In the genomic region with DNA sequence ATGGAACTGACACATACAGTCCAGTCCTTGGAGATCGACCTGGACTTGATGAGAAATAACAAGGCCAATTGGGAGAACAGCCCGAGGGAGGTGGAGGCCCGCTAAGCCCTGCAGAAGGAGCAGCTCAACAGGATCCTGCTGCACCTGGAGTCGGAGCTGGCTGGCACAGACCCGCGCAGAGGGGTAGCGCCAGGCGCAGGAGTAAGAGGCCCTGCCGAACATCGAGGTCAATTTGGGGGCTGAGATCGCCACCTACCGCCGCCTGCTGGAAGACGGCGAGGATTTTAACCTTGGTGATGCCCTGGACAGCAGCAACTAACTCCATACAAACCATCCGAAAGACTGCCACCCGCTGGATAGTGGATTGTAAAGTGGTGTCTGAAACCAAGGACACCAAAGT, we compare ENCODE assay signal across 12 cellular contexts.
DNase-seq lines count a peak whose midpoint lies in the region; ATAC-seq and TF ChIP-seq lines count a peak whose summit lies in the region.
"Had no signal": no experiment of that assay in that cellular context is flagged by ENCODE, and none has a peak within 500 bp of the region (broad histone marks: within the 10 kb centered on the region; RNA-seq: fewer than 3 reads in every experiment).

No MANE protein-coding gene starts in this region.

- POLR2A ChIA-PET in activated CD8-positive, alpha-beta T cell treated with anti-CD3 and anti-CD28 coated beads for 36 hours (lab: Charles Lee) = no interaction called here
- POLR2A ChIA-PET in activated CD8-positive, alpha-beta T cell treated with anti-CD3 and anti-CD28 coated beads, Interleukin-2, amount 10 ng/mL, durations not matched to agents 7 days and 5 days (lab: Charles Lee) = no interaction called here

- no peak overlapping the region for H3K4me3 Mint-ChIP-seq in activated CD8-positive, alpha-beta T cell treated with anti-CD3 and anti-CD28 coated beads for 36 hours
- H3K4me3 Mint-ChIP-seq in activated CD8-positive, alpha-beta T cell treated with anti-CD3 and anti-CD28 coated beads, Interleukin-2, amount 10 ng/mL, durations not matched to agents 7 days and 5 days = no peak overlapping the region
- H3K4me3 Mint-ChIP-seq in neural crest cell = no peak overlapping the region
- H3K4me3 Mint-ChIP-seq: activated CD4-positive, alpha-beta T cell treated with anti-CD3 and anti-CD28 coated beads, Interleukin-2, amount 10 ng/mL, durations not matched to agents 24 days and 14 days; activated T-helper 1 cell treated with anti-CD3 and anti-CD28 coated beads, Interleukin-12 subunit alpha, Interleukin-12 subunit beta, Interleukin-2, Interleukin-4 antibody, amounts not matched to agents 30 ng/mL and 10 ng/mL and 1 ng/mL, durations not matched to agents 14 hours and 24 hours and 36 hours had no signal

- no peaks in the 10 kb centered on the region for H3K36me3 Mint-ChIP-seq in activated CD8-positive, alpha-beta T cell treated with anti-CD3 and anti-CD28 coated beads for 36 hours (ENCODE audit: low read depth)
- H3K36me3 Mint-ChIP-seq in activated CD8-positive, alpha-beta T cell treated with anti-CD3 and anti-CD28 coated beads, Interleukin-2, amount 10 ng/mL, durations not matched to agents 7 days and 5 days (ENCODE audit: low read depth) = no peaks in the 10 kb centered on the region
- H3K36me3 Mint-ChIP-seq in neural crest cell (ENCODE audit: low read depth) = peaks cover 4% of the 10 kb centered on the region
- no peaks in the 10 kb centered on the region for H3K36me3 Mint-ChIP-seq in activated naive CD4-positive, alpha-beta T cell treated with anti-CD3 and anti-CD28 coated beads, Interleukin-2, amount 50 U/mL, for 72 hours

- no peaks in the 10 kb centered on the region for H3K27me3 Mint-ChIP-seq in activated CD8-positive, alpha-beta T cell treated with anti-CD3 and anti-CD28 coated beads for 36 hours
- H3K27me3 Mint-ChIP-seq in activated CD8-positive, alpha-beta T cell treated with anti-CD3 and anti-CD28 coated beads, Interleukin-2, amount 10 ng/mL, durations not matched to agents 7 days and 5 days (ENCODE audit: low read depth) = no peaks in the 10 kb centered on the region
- H3K27me3 Mint-ChIP-seq in neural crest cell (ENCODE audit: low read depth) = no peaks in the 10 kb centered on the region
- H3K27me3 Mint-ChIP-seq: activated CD4-positive, alpha-beta T cell treated with anti-CD3 and anti-CD28 coated beads, Interleukin-2, amount 10 ng/mL, durations not matched to agents 24 days and 14 days had no signal

- intact Hi-C loops in activated CD8-positive, alpha-beta T cell treated with anti-CD3 and anti-CD28 coated beads for 36 hours (cut with micrococcal nuclease) = no loop called here

- no peak for TF ChIP-seq CTCF in activated CD8-positive, alpha-beta T cell treated with anti-CD3 and anti-CD28 coated beads for 36 hours (IDR thresholded peaks at IDR 0.05)
- no peak for TF ChIP-seq CTCF in epithelial cell of esophagus (IDR thresholded peaks at IDR 0.05; ENCODE audit: insufficient read depth, low read depth, low read length, missing control alignments)
- TF ChIP-seq CTCF in neural crest cell (conservative IDR thresholded peaks at IDR 0.05) = peak; percentile 16

- no peak for ATAC-seq in activated CD8-positive, alpha-beta T cell treated with anti-CD3 and anti-CD28 coated beads for 36 hours
- ATAC-seq in activated CD8-positive, alpha-beta T cell treated with anti-CD3 and anti-CD28 coated beads, Interleukin-2, amount 10 ng/mL, durations not matched to agents 7 days and 5 days = no peak
- ATAC-seq in activated naive CD4-positive, alpha-beta T cell treated with anti-CD3 and anti-CD28 coated beads, Interleukin-2, amount 50 U/mL, for 72 hours = no peak
- ATAC-seq in HG03139 (IDR thresholded peaks at IDR 0.05; ENCODE audit: unreplicated experiment) = no peak
- ATAC-seq: psoas muscle had no signal

- peak; percentile 4 for DNase-seq in activated CD8-positive, alpha-beta T cell treated with anti-CD3 and anti-CD28 coated beads for 36 hours
- no peak for DNase-seq in activated CD8-positive, alpha-beta T cell treated with anti-CD3 and anti-CD28 coated beads, Interleukin-2, amount 10 ng/mL, durations not matched to agents 7 days and 5 days
- DNase-seq in M059J (ENCODE audit: low read depth) (peak; percentile 10), epithelial cell of esophagus (ENCODE audit: low read depth) (peak; percentile 10), neural crest cell (ENCODE audit: low read depth, low spot score) (no peak), NCI-H2171 (lab: John Stamatoyannopoulos, UW) (no peak)
- no peak for DNase-seq in activated naive CD4-positive, alpha-beta T cell treated with anti-CD3 and anti-CD28 coated beads, Interleukin-2, amount 50 U/mL, for 72 hours (ENCODE audit: low spot score in 2 of 2)
- DNase-seq: activated CD4-positive, alpha-beta T cell treated with anti-CD3 and anti-CD28 coated beads, Interleukin-2, amount 10 ng/mL, durations not matched to agents 24 days and 14 days had no signal

- H3K4me3 ChIP-seq in epithelial cell of esophagus (ENCODE audit: low read length) = no peak overlapping the region
- H3K4me3 ChIP-seq: ascending aorta, psoas muscle had no signal

- CTCF ChIA-PET in activated CD8-positive, alpha-beta T cell treated with anti-CD3 and anti-CD28 coated beads for 36 hours (lab: Charles Lee) = no interaction called here
- CTCF ChIA-PET in activated CD8-positive, alpha-beta T cell treated with anti-CD3 and anti-CD28 coated beads, Interleukin-2, amount 10 ng/mL, durations not matched to agents 7 days and 5 days (lab: Charles Lee) = no interaction called here

- no peak overlapping the region for H3K27ac Mint-ChIP-seq in activated CD8-positive, alpha-beta T cell treated with anti-CD3 and anti-CD28 coated beads for 36 hours
- H3K27ac Mint-ChIP-seq in activated CD8-positive, alpha-beta T cell treated with anti-CD3 and anti-CD28 coated beads, Interleukin-2, amount 10 ng/mL, durations not matched to agents 7 days and 5 days = no peak overlapping the region
- H3K27ac Mint-ChIP-seq in neural crest cell (ENCODE audit: unreplicated experiment) = no peak overlapping the region
- H3K27ac Mint-ChIP-seq in activated naive CD4-positive, alpha-beta T cell treated with anti-CD3 and anti-CD28 coated beads, Interleukin-2, amount 50 U/mL, for 72 hours = peak overlapping the region in 1 of 2 donors; percentile 65
- H3K27ac Mint-ChIP-seq: activated CD4-positive, alpha-beta T cell treated with anti-CD3 and anti-CD28 coated beads, Interleukin-2, amount 10 ng/mL, durations not matched to agents 24 days and 14 days; activated T-helper 1 cell treated with anti-CD3 and anti-CD28 coated beads, Interleukin-12 subunit alpha, Interleukin-12 subunit beta, Interleukin-2, Interleukin-4 antibody, amounts not matched to agents 30 ng/mL and 10 ng/mL and 1 ng/mL, durations not matched to agents 14 hours and 24 hours and 36 hours had no signal

- H3K4me1 Mint-ChIP-seq in activated CD8-positive, alpha-beta T cell treated with anti-CD3 and anti-CD28 coated beads for 36 hours (ENCODE audit: low read depth) = no peaks in the 10 kb centered on the region
- H3K4me1 Mint-ChIP-seq in activated CD8-positive, alpha-beta T cell treated with anti-CD3 and anti-CD28 coated beads, Interleukin-2, amount 10 ng/mL, durations not matched to agents 7 days and 5 days (ENCODE audit: low read depth) = no peaks in the 10 kb centered on the region
- no peaks in the 10 kb centered on the region for H3K4me1 Mint-ChIP-seq in neural crest cell
- H3K4me1 Mint-ChIP-seq: activated CD4-positive, alpha-beta T cell treated with anti-CD3 and anti-CD28 coated beads, Interleukin-2, amount 10 ng/mL, durations not matched to agents 24 days and 14 days had no signal

- no peaks in the 10 kb centered on the region for H3K9me3 Mint-ChIP-seq in activated CD8-positive, alpha-beta T cell treated with anti-CD3 and anti-CD28 coated beads for 36 hours
- H3K9me3 Mint-ChIP-seq in activated CD8-positive, alpha-beta T cell treated with anti-CD3 and anti-CD28 coated beads, Interleukin-2, amount 10 ng/mL, durations not matched to agents 7 days and 5 days (ENCODE audit: insufficient read depth) = no peaks in the 10 kb centered on the region
- H3K9me3 Mint-ChIP-seq in neural crest cell = peaks cover 5% of the 10 kb centered on the region
- peaks cover 0 to 7% of the 10 kb centered on the region in 2 donors for H3K9me3 Mint-ChIP-seq in activated naive CD4-positive, alpha-beta T cell treated with anti-CD3 and anti-CD28 coated beads, Interleukin-2, amount 50 U/mL, for 72 hours
- H3K9me3 Mint-ChIP-seq: activated T-helper 1 cell treated with anti-CD3 and anti-CD28 coated beads, Interleukin-12 subunit alpha, Interleukin-12 subunit beta, Interleukin-2, Interleukin-4 antibody, amounts not matched to agents 30 ng/mL and 10 ng/mL and 1 ng/mL, durations not matched to agents 14 hours and 24 hours and 36 hours had no signal

Comparison
In these comparisons a context has a peak if more than half of its experiments do, and no peak if none do; other contexts are left out.
1. DNase-seq: peak in activated CD8-positive, alpha-beta T cell treated with anti-CD3 and anti-CD28 coated beads for 36 hours (single experiment), M059J (single experiment) and epithelial cell of esophagus (single experiment); none in activated CD8-positive, alpha-beta T cell treated with anti-CD3 and anti-CD28 coated beads, Interleukin-2, amount 10 ng/mL, durations not matched to agents 7 days and 5 days (single experiment), neural crest cell (single experiment), NCI-H2171 (single experiment) and activated naive CD4-positive, alpha-beta T cell treated with anti-CD3 and anti-CD28 coated beads, Interleukin-2, amount 50 U/mL, for 72 hours (0 of 2).